14 cellular contexts compared by ENCODE assay signal in the genomic region with DNA sequence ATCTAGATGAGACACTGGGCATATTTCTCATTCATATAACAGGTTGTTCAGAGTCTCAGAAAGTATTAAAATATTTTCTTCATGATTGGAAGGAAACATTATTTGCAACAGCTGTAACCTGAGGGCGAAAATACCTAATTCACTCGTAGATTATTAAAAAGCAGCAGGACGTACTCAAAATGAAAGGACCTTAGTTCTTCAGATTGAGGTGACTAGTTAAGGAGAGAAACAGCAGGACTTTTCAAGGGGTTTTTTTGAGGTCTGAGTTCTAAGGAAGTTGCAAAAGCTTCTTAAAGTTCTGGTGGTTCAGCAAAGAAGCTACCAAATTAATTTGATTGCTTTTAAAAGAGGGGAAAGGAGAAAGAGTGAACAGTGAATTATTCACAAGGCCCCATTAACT.
"Had no signal": no experiment of that assay in that cellular context is flagged by ENCODE, and none has a peak within 500 bp of the region (broad histone marks: within the 10 kb centered on the region; RNA-seq: fewer than 3 reads in every experiment).

No MANE protein-coding gene starts in this region.

- ATAC-seq: activated CD8-positive, alpha-beta T cell treated with anti-CD3 and anti-CD28 coated beads, Interleukin-2, amount 10 ng/mL, durations not matched to agents 7 days and 5 days; esophagus mucosa; left colon; lower lobe of right lung; stimulated activated effector memory CD8-positive, alpha-beta T cell treated with anti-CD3 and anti-CD28 coated beads, Interleukin-12 subunit alpha, Interleukin-12 subunit beta, amount 100 ng/mL, for 72 hours had no signal

- H3K9me3 Mint-ChIP-seq: activated B cell treated with CpG ODN at 0.5 μM for 24 hours; activated naive CD4-positive, alpha-beta T cell treated with anti-CD3 and anti-CD28 coated beads, Interleukin-2, amount 50 U/mL, for 24 hours; mesothelial cell of epicardium; stimulated activated effector memory CD8-positive, alpha-beta T cell treated with anti-CD3 and anti-CD28 coated beads, Interleukin-12 subunit alpha, Interleukin-12 subunit beta, amount 100 ng/mL, for 72 hours had no signal

- H3K27me3 Mint-ChIP-seq: activated B cell treated with CpG ODN at 0.5 μM for 24 hours had no signal

- H3K4me1 Mint-ChIP-seq: activated B cell treated with CpG ODN at 0.5 μM for 24 hours; activated naive CD4-positive, alpha-beta T cell treated with anti-CD3 and anti-CD28 coated beads, Interleukin-2, amount 50 U/mL, for 24 hours; mesothelial cell of epicardium; stimulated activated effector memory CD8-positive, alpha-beta T cell treated with anti-CD3 and anti-CD28 coated beads, Interleukin-12 subunit alpha, Interleukin-12 subunit beta, amount 100 ng/mL, for 72 hours had no signal

- H3K4me3 Mint-ChIP-seq: activated B cell treated with CpG ODN at 0.5 μM for 24 hours; activated CD8-positive, alpha-beta T cell treated with anti-CD3 and anti-CD28 coated beads, Interleukin-2, amount 10 ng/mL, durations not matched to agents 7 days and 5 days; activated naive CD4-positive, alpha-beta T cell treated with anti-CD3 and anti-CD28 coated beads, Interleukin-2, amount 50 U/mL, for 24 hours; mesothelial cell of epicardium; stimulated activated effector memory CD8-positive, alpha-beta T cell treated with anti-CD3 and anti-CD28 coated beads, Interleukin-12 subunit alpha, Interleukin-12 subunit beta, amount 100 ng/mL, for 72 hours had no signal

- H3K36me3 Mint-ChIP-seq: activated naive CD4-positive, alpha-beta T cell treated with anti-CD3 and anti-CD28 coated beads, Interleukin-2, amount 50 U/mL, for 24 hours; mesothelial cell of epicardium; stimulated activated effector memory CD8-positive, alpha-beta T cell treated with anti-CD3 and anti-CD28 coated beads, Interleukin-12 subunit alpha, Interleukin-12 subunit beta, amount 100 ng/mL, for 72 hours had no signal

- H3K27ac Mint-ChIP-seq: activated B cell treated with CpG ODN at 0.5 μM for 24 hours; activated CD8-positive, alpha-beta T cell treated with anti-CD3 and anti-CD28 coated beads, Interleukin-2, amount 10 ng/mL, durations not matched to agents 7 days and 5 days; activated naive CD4-positive, alpha-beta T cell treated with anti-CD3 and anti-CD28 coated beads, Interleukin-2, amount 50 U/mL, for 24 hours; mesothelial cell of epicardium; stimulated activated effector memory CD8-positive, alpha-beta T cell treated with anti-CD3 and anti-CD28 coated beads, Interleukin-12 subunit alpha, Interleukin-12 subunit beta, amount 100 ng/mL, for 72 hours had no signal

- DNase-seq: activated B cell treated with CpG ODN at 0.5 μM for 24 hours; activated CD4-positive, alpha-beta T cell treated with anti-CD3 and anti-CD28 coated beads for 48 hours; activated CD8-positive, alpha-beta memory T cell treated with anti-CD3 and anti-CD28 coated beads, Interleukin-2, amount 50 U/mL, for 4 hours; activated CD8-positive, alpha-beta T cell treated with anti-CD3 and anti-CD28 coated beads, Interleukin-2, amount 10 ng/mL, durations not matched to agents 7 days and 5 days; activated effector memory CD4-positive, alpha-beta T cell treated with anti-CD3 and anti-CD28 coated beads, Interleukin-2, amount 50 U/mL, for 16 hours; activated T-cell treated with anti-CD3 and anti-CD28 coated beads, Interleukin-2, amount 50 U/mL, for 48 hours; left colon; lower lobe of right lung; ovary; thyroid gland had no signal
